1 cellular context compared by ENCODE assay signal in the genomic region with DNA sequence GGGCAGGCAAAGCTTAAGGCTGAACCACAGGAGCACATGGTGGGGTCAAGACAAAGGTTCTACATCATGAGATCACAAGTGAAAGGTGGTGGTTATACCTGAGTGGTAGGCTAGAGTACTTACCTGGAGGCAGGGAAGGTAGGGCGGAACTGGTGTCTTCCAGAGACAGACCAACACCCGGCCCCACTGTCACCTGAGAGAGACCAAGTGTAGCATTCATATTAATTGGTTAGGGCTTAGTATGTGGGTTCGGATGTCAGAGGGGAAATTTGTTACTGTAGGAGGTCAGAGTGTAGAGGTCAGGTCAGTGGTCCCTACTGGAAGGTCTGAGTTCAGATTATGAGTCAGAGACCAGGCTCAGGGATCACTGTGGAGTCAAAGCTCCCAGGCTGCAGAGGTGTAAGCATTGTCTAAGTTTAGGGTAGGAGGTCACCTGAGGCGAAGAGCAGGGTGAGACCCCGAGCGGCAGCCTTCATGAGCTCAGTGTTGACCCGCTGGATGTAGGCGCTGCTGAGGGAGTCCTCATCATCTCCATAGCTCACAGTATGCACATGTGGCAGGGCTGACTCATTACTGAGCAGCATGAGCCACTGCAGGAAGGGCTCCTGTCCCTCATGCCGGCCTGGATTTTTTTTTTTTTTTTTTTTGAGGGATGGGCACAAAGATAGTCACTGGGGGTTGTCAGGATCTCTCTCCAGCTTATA.
TF ChIP-seq lines count a peak whose summit lies in the region.

No MANE protein-coding gene starts in this region.

TF ChIP-seq in IMR-90, 13 proteins besides CTCF, POLR2A, EP300 and RAD21:
- TF ChIP-seq SMC3 (IDR thresholded peaks at IDR 0.05; ENCODE audit: low read depth, low read length) (no peak), RFX5 (IDR thresholded peaks at IDR 0.05; ENCODE audit: low read depth, low read length) (no peak), CEBPB (IDR thresholded peaks at IDR 0.05; ENCODE audit: low read depth, low read length) (no peak)
